2 cellular contexts compared by ENCODE assay signal in genomic region chr5:138873096-138873885, GRCh38.
TF ChIP-seq lines count a peak whose summit lies in the region.

No MANE protein-coding gene starts in this region.

TF ChIP-seq in SK-N-SH, 30 proteins besides CTCF, POLR2A, EP300 and RAD21 (continued from another document):
- TF ChIP-seq, protein P1, sequence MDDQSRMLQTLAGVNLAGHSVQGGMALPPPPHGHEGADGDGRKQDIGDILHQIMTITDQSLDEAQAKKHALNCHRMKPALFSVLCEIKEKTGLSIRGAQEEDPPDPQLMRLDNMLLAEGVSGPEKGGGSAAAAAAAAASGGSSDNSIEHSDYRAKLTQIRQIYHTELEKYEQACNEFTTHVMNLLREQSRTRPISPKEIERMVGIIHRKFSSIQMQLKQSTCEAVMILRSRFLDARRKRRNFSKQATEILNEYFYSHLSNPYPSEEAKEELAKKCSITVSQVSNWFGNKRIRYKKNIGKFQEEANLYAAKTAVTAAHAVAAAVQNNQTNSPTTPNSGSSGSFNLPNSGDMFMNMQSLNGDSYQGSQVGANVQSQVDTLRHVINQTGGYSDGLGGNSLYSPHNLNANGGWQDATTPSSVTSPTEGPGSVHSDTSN (IDR thresholded peaks at IDR 0.05): no peak
- no peak for TF ChIP-seq CHD2 (IDR thresholded peaks at IDR 0.05; ENCODE audit: low read length, partially characterized antibody)
- TF ChIP-seq SIN3A (IDR thresholded peaks at IDR 0.05; ENCODE audit: borderline replicate concordance, low read depth, low read length): no peak
- TF ChIP-seq MXI1 (IDR thresholded peaks at IDR 0.05; ENCODE audit: low read depth, low read length): no peak
- no peak for TF ChIP-seq REST (IDR thresholded peaks at IDR 0.05; ENCODE audit: low read depth, low read length)
- TF ChIP-seq GATA2 (CRISPR knock-in tag; IDR thresholded peaks at IDR 0.05): no peak

TF ChIP-seq in SK-N-SH treated with all-trans-retinoic acid at 6 μM for 48 hours, 23 proteins besides CTCF, POLR2A, EP300 and RAD21 (continued from another document):
- TF ChIP-seq, protein P2, sequence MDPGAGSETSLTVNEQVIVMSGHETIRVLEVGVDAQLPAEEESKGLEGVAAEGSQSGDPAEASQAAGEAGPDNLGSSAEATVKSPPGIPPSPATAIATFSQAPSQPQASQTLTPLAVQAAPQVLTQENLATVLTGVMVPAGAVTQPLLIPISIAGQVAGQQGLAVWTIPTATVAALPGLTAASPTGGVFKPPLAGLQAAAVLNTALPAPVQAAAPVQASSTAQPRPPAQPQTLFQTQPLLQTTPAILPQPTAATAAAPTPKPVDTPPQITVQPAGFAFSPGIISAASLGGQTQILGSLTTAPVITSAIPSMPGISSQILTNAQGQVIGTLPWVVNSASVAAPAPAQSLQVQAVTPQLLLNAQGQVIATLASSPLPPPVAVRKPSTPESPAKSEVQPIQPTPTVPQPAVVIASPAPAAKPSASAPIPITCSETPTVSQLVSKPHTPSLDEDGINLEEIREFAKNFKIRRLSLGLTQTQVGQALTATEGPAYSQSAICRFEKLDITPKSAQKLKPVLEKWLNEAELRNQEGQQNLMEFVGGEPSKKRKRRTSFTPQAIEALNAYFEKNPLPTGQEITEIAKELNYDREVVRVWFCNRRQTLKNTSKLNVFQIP (CRISPR knock-in tag; IDR thresholded peaks at IDR 0.05; ENCODE audit: borderline replicate concordance, low read depth): no peak
